In the genomic region with DNA sequence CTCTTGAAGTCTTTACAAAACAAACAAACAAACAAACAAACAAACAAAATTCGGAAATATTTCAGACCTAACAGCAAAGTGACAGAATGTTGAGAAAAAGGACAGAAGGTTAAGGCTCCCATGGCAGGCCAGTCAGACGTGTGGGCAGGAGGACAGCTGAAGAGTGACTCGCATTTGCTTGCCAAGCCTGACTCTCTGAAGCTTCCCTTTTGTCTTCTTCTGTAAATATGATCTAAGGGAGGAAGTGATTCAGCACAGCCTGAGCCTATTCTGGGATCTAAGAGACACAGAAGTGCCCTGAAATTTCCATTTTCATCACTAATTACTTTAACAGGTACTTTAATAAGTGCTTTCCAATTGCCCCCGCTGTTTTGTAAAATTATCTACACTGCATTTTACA, we compare ENCODE assay signal across 10 cellular contexts.
A peak's percentile ranks its signal among the peaks of the same experiment; 100 is the strongest.
DNase-seq lines count a peak whose midpoint lies in the region; ATAC-seq lines count a peak whose summit lies in the region.
"Had no signal": no experiment of that assay in that cellular context is flagged by ENCODE, and none has a peak within 500 bp of the region (broad histone marks: within the 10 kb centered on the region; RNA-seq: fewer than 3 reads in every experiment).

No MANE protein-coding gene starts in this region.

- no peak overlapping the region for H3K27ac Mint-ChIP-seq in activated T-helper 1 cell treated with anti-CD3 and anti-CD28 coated beads, Interleukin-12 subunit alpha, Interleukin-12 subunit beta, Interleukin-2, Interleukin-4 antibody, amounts not matched to agents 30 ng/mL and 10 ng/mL and 1 ng/mL, durations not matched to agents 14 hours and 24 hours and 36 hours

- intact Hi-C loops in head of caudate nucleus (cut with DNase I): no loop called here
- intact Hi-C loops in activated T-helper 1 cell treated with anti-CD3 and anti-CD28 coated beads, Interleukin-12 subunit alpha, Interleukin-12 subunit beta, Interleukin-2, Interleukin-4 antibody, amounts not matched to agents 30 ng/mL and 10 ng/mL and 1 ng/mL, durations not matched to agents 14 hours and 24 hours and 36 hours (cut with micrococcal nuclease): no loop called here

- no peaks in the 10 kb centered on the region for H3K36me3 Mint-ChIP-seq in activated T-helper 1 cell treated with anti-CD3 and anti-CD28 coated beads, Interleukin-12 subunit alpha, Interleukin-12 subunit beta, Interleukin-2, Interleukin-4 antibody, amounts not matched to agents 30 ng/mL and 10 ng/mL and 1 ng/mL, durations not matched to agents 14 hours and 24 hours and 36 hours (ENCODE audit: low read depth)

- DNase-seq in AG08396 (ENCODE audit: low spot score) (peak; percentile 17), HT1080 (ENCODE audit: low read depth) (peak; percentile 85), SHP77 (lab: John Stamatoyannopoulos, UW) (peak; percentile 63 to 80), head of caudate nucleus (peak in 33 of 42 donors; percentile 11 to 83 (median 49)), NCI-H1417 treated with DMSO at 0.1 percent for 48 hours (lab: John Stamatoyannopoulos, UW) (no peak), HuH-7 (ENCODE audit: low spot score) (no peak)
- no peak for DNase-seq in activated T-helper 1 cell treated with anti-CD3 and anti-CD28 coated beads, Interleukin-12 subunit alpha, Interleukin-12 subunit beta, Interleukin-2, Interleukin-4 antibody, amounts not matched to agents 30 ng/mL and 10 ng/mL and 1 ng/mL, durations not matched to agents 14 hours and 24 hours and 36 hours (ENCODE audit: low spot score)
- DNase-seq: activated gamma-delta T cell treated with Interleukin-2 at 50 U/mL for 16 hours, NCI-H526 had no signal

- H3K4me1 Mint-ChIP-seq in activated T-helper 1 cell treated with anti-CD3 and anti-CD28 coated beads, Interleukin-12 subunit alpha, Interleukin-12 subunit beta, Interleukin-2, Interleukin-4 antibody, amounts not matched to agents 30 ng/mL and 10 ng/mL and 1 ng/mL, durations not matched to agents 14 hours and 24 hours and 36 hours (ENCODE audit: low read depth): no peaks in the 10 kb centered on the region

- H3K4me3 Mint-ChIP-seq in activated T-helper 1 cell treated with anti-CD3 and anti-CD28 coated beads, Interleukin-12 subunit alpha, Interleukin-12 subunit beta, Interleukin-2, Interleukin-4 antibody, amounts not matched to agents 30 ng/mL and 10 ng/mL and 1 ng/mL, durations not matched to agents 14 hours and 24 hours and 36 hours: no peak overlapping the region

- no peak for ATAC-seq in GM21737 (IDR thresholded peaks at IDR 0.05; ENCODE audit: unreplicated experiment)

- H3K27me3 Mint-ChIP-seq in activated T-helper 1 cell treated with anti-CD3 and anti-CD28 coated beads, Interleukin-12 subunit alpha, Interleukin-12 subunit beta, Interleukin-2, Interleukin-4 antibody, amounts not matched to agents 30 ng/mL and 10 ng/mL and 1 ng/mL, durations not matched to agents 14 hours and 24 hours and 36 hours (ENCODE audit: insufficient read depth): no peaks in the 10 kb centered on the region

- no peaks in the 10 kb centered on the region for H3K9me3 Mint-ChIP-seq in activated T-helper 1 cell treated with anti-CD3 and anti-CD28 coated beads, Interleukin-12 subunit alpha, Interleukin-12 subunit beta, Interleukin-2, Interleukin-4 antibody, amounts not matched to agents 30 ng/mL and 10 ng/mL and 1 ng/mL, durations not matched to agents 14 hours and 24 hours and 36 hours

Comparison
In these comparisons a context has a peak if more than half of its experiments do, and no peak if none do; other contexts are left out.
1. DNase-seq: peak in AG08396 (single experiment), HT1080 (single experiment), SHP77 (2 of 2) and head of caudate nucleus (33 of 42); none in NCI-H1417 treated with DMSO at 0.1 percent for 48 hours (single experiment), activated T-helper 1 cell treated with anti-CD3 and anti-CD28 coated beads, Interleukin-12 subunit alpha, Interleukin-12 subunit beta, Interleukin-2, Interleukin-4 antibody, amounts not matched to agents 30 ng/mL and 10 ng/mL and 1 ng/mL, durations not matched to agents 14 hours and 24 hours and 36 hours (single experiment) and HuH-7 (single experiment).